Comparison of ENCODE assay signal across 1 cellular context in the genomic region with DNA sequence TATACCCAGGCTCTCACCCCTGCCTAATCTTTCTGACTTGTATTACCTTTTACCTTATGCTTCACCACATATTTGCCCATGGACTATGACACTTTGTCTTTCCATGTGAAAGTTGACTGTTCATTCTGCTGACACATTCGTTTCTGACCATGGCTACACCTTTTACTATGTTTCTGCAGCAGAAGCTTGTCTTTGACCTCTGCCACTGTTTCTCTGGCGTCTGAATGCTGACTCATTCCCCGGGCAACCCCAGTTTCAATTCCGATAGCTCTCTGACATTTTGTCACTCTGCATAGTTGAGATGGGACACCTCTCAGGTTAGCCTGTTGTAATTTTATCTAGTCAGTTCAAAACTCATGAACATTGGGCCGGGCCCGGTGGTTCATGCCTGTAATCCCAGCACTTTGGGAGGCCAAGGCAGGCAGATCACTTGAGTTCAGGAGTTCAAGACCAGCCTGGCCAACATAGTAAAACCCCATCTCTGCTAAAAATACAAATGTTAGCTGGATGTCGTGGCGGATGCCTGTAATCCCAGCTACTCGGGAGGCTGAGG.
TF ChIP-seq lines count a peak whose summit lies in the region.

No MANE protein-coding gene starts in this region.

TF ChIP-seq in HepG2, 621 proteins besides CTCF, POLR2A, EP300 and RAD21 (continued from another document and continues in another):
- TF ChIP-seq, protein P1, sequence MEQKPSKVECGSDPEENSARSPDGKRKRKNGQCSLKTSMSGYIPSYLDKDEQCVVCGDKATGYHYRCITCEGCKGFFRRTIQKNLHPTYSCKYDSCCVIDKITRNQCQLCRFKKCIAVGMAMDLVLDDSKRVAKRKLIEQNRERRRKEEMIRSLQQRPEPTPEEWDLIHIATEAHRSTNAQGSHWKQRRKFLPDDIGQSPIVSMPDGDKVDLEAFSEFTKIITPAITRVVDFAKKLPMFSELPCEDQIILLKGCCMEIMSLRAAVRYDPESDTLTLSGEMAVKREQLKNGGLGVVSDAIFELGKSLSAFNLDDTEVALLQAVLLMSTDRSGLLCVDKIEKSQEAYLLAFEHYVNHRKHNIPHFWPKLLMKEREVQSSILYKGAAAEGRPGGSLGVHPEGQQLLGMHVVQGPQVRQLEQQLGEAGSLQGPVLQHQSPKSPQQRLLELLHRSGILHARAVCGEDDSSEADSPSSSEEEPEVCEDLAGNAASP (CRISPR knock-in tag; IDR thresholded peaks at IDR 0.05; ENCODE audit: borderline replicate concordance), result 0 out of 2 replicates have a peak, but pooled peaks have one; percentile 13
- 0 out of 2 replicates have a peak, but pooled peaks have one; percentile 28 for TF ChIP-seq KDM5B (CRISPR knock-in tag; IDR thresholded peaks at IDR 0.05; ENCODE audit: borderline replicate concordance)
- peak; percentile 86 for TF ChIP-seq HNF1B (CRISPR knock-in tag; IDR thresholded peaks at IDR 0.05)
- TF ChIP-seq ETV5 (CRISPR knock-in tag; IDR thresholded peaks at IDR 0.05; ENCODE audit: borderline replicate concordance), result peak; percentile 34; the same call in 1 of the 2 replicates
- peak; percentile 90 for TF ChIP-seq ZNF644 (CRISPR knock-in tag; IDR thresholded peaks at IDR 0.05; ENCODE audit: low read depth)
- TF ChIP-seq SOX5 (CRISPR knock-in tag; IDR thresholded peaks at IDR 0.05; ENCODE audit: borderline replicate concordance), result peak; percentile 75; the same call in 1 of the 2 replicates
- peak; percentile 65 for TF ChIP-seq ARID4A (CRISPR knock-in tag; IDR thresholded peaks at IDR 0.05; ENCODE audit: borderline replicate concordance)
- no peak for TF ChIP-seq SYNCRIP (IDR thresholded peaks at IDR 0.05; ENCODE audit: insufficient read depth, low read depth, low read length)
- no peak for TF ChIP-seq ZBTB8A (CRISPR knock-in tag; IDR thresholded peaks at IDR 0.05; ENCODE audit: borderline replicate concordance, low read depth)
- peak; percentile 38; the same call in 1 of the 2 replicates for TF ChIP-seq ZNF878 (CRISPR knock-in tag; IDR thresholded peaks at IDR 0.05)
- no peak for TF ChIP-seq PCBP2 (optimal IDR thresholded peaks at IDR 0.05; ENCODE audit: low read depth, low read length, poor library complexity, severe bottlenecking)
- peak; percentile 90; the same call in 1 of the 2 replicates for TF ChIP-seq RXRA (CRISPR knock-in tag; IDR thresholded peaks at IDR 0.05)
- no peak for TF ChIP-seq PAX8 (CRISPR knock-in tag; IDR thresholded peaks at IDR 0.05; ENCODE audit: borderline replicate concordance)
- TF ChIP-seq ZNF547 (CRISPR knock-in tag; IDR thresholded peaks at IDR 0.05), result no peak
- no peak for TF ChIP-seq FOXM1 (CRISPR knock-in tag; IDR thresholded peaks at IDR 0.05)
- peak; percentile 89 for TF ChIP-seq MIXL1 (CRISPR knock-in tag; IDR thresholded peaks at IDR 0.05)
- TF ChIP-seq, protein P2, sequence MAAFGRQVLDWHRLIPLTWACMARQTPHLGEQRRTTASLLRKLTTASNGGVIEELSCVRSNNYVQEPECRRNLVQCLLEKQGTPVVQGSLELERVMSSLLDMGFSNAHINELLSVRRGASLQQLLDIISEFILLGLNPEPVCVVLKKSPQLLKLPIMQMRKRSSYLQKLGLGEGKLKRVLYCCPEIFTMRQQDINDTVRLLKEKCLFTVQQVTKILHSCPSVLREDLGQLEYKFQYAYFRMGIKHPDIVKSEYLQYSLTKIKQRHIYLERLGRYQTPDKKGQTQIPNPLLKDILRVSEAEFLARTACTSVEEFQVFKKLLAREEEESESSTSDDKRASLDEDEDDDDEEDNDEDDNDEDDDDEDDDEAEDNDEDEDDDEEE (CRISPR knock-in tag; IDR thresholded peaks at IDR 0.05), result 0 out of 2 replicates have a peak, but pooled peaks have one; percentile 43
- TF ChIP-seq SOX13 (IDR thresholded peaks at IDR 0.05), result no peak
- peak in 1 of 2 experiments; percentile 55; a peak in 1 of 4 replicates for TF ChIP-seq SOX13 (CRISPR knock-in tag; conservative IDR thresholded peaks at IDR 0.05 in 1 of 2, IDR thresholded peaks at IDR 0.05 in 1 of 2)
- no peak for TF ChIP-seq ZSCAN22 (CRISPR knock-in tag; IDR thresholded peaks at IDR 0.05)
- TF ChIP-seq TEF (CRISPR knock-in tag; IDR thresholded peaks at IDR 0.05), result no peak
- TF ChIP-seq NCOR1 (IDR thresholded peaks at IDR 0.05; ENCODE audit: borderline replicate concordance, low read length), result 0 out of 2 replicates have a peak, but pooled peaks have one; percentile 28
- TF ChIP-seq PTBP1 (IDR thresholded peaks at IDR 0.05; ENCODE audit: low read depth, low read length, poor library complexity, severe bottlenecking), result no peak
- TF ChIP-seq PAWR (CRISPR knock-in tag; IDR thresholded peaks at IDR 0.05; ENCODE audit: borderline replicate concordance), result no peak
- peak; percentile 28; the same call in 1 of the 2 replicates for TF ChIP-seq GATAD1 (CRISPR knock-in tag; IDR thresholded peaks at IDR 0.05)
- no peak for TF ChIP-seq UBTF (CRISPR knock-in tag; IDR thresholded peaks at IDR 0.05)
- TF ChIP-seq SKI (IDR thresholded peaks at IDR 0.05; ENCODE audit: partially characterized antibody), result peak; percentile 80
- TF ChIP-seq ATF2 (CRISPR knock-in tag; IDR thresholded peaks at IDR 0.05), result peak; percentile 62; the same call in 1 of the 2 replicates
- no peak for TF ChIP-seq ARNT2 (CRISPR knock-in tag; IDR thresholded peaks at IDR 0.05; ENCODE audit: low read depth)
- TF ChIP-seq ASH2L (IDR thresholded peaks at IDR 0.05; ENCODE audit: insufficient read length, low read depth, low read length), result peak; percentile 34
- TF ChIP-seq MBNL3 (CRISPR knock-in tag; conservative IDR thresholded peaks at IDR 0.05), result no peak
- TF ChIP-seq HOMEZ (CRISPR knock-in tag; IDR thresholded peaks at IDR 0.05; ENCODE audit: low read depth), result peak; percentile 94
- no peak for TF ChIP-seq ZNF703 (CRISPR knock-in tag; IDR thresholded peaks at IDR 0.05; ENCODE audit: borderline replicate concordance)
- no peak for TF ChIP-seq ZNF891 (CRISPR knock-in tag; IDR thresholded peaks at IDR 0.05)
- no peak for TF ChIP-seq ZNF234 (CRISPR knock-in tag; conservative IDR thresholded peaks at IDR 0.05)
- TF ChIP-seq RELA (CRISPR knock-in tag; IDR thresholded peaks at IDR 0.05), result no peak
- peak; percentile 42; the same call in 1 of the 2 replicates for TF ChIP-seq REPIN1 (CRISPR knock-in tag; IDR thresholded peaks at IDR 0.05; ENCODE audit: borderline replicate concordance, low read depth)
- no peak for TF ChIP-seq SNAI1 (CRISPR knock-in tag; IDR thresholded peaks at IDR 0.05; ENCODE audit: borderline replicate concordance)
- 0 out of 2 replicates have a peak, but pooled peaks have one; percentile 23 for TF ChIP-seq ZNF543 (CRISPR knock-in tag; IDR thresholded peaks at IDR 0.05)
- no peak for TF ChIP-seq PLRG1 (conservative IDR thresholded peaks at IDR 0.05)
- no peak for TF ChIP-seq ZNF414 (CRISPR knock-in tag; IDR thresholded peaks at IDR 0.05)
- TF ChIP-seq SSRP1 (CRISPR knock-in tag; IDR thresholded peaks at IDR 0.05), result no peak
- peak; percentile 89 for TF ChIP-seq MED1 (CRISPR knock-in tag; IDR thresholded peaks at IDR 0.05)
- TF ChIP-seq ADNP (CRISPR knock-in tag; IDR thresholded peaks at IDR 0.05), result peak; percentile 85; the same call in 1 of the 2 replicates
